In genomic region chr5:115944501-115944900, GRCh38 we compare ENCODE assay signal across 11 cellular contexts. TPM values are rescaled to one million over a fixed set of nuclear protein-coding genes. Genes with fewer than 3 reads are reported as not detected.
"Had no signal": no experiment of that assay in that cellular context is flagged by ENCODE, and none has a peak within 500 bp of the region (broad histone marks: within the 10 kb centered on the region; RNA-seq: fewer than 3 reads in every experiment).

No MANE protein-coding gene starts in this region.

- H3K36me3 Mint-ChIP-seq: IgD-negative memory B cell had no signal

- H2AFZ ChIP-seq: GM23248 had no signal

- H3K9me3 ChIP-seq: HAP-1 had no signal

- H3K36me3 ChIP-seq: HAP-1 had no signal

- H3K4me3 Mint-ChIP-seq: HFFc6 had no signal

- H3K27ac ChIP-seq: GM23248 had no signal

- H3K27ac Mint-ChIP-seq: HFFc6 had no signal

- FAIRE-seq: HTR-8/SVneo had no signal

- H3K4me3 ChIP-seq: GM23248, HAP-1 had no signal

- ATAC-seq: HCT116 had no signal

- H3K9ac ChIP-seq: GM23248 had no signal

- DNase-seq: GM23248, GOT3, H7, HFFc6, KBM-7 had no signal

RNA-seq across cellular contexts. Expression of gene LVRN, which starts 17.8 kb away (rescaled TPM):
- total RNA-seq: H4, HT-29 had no signal
- polyA plus RNA-seq: IgD-negative memory B cell had no signal
